9 cellular contexts compared by ENCODE assay signal in genomic region chr1:18101508-18101907, GRCh38. TPM values are rescaled to one million over a fixed set of nuclear protein-coding genes. Genes with fewer than 3 reads are reported as not detected.
"Had no signal": no experiment of that assay in that cellular context is flagged by ENCODE, and none has a peak within 500 bp of the region (broad histone marks: within the 10 kb centered on the region; RNA-seq: fewer than 3 reads in every experiment).

No MANE protein-coding gene starts in this region.

- H3K4me3 Mint-ChIP-seq: IgD-negative memory B cell had no signal

- H3K36me3 Mint-ChIP-seq: IgD-negative memory B cell had no signal

- H3K4me1 Mint-ChIP-seq: IgD-negative memory B cell had no signal

- H3K27ac ChIP-seq: HL-60 had no signal

- H3K27ac Mint-ChIP-seq: IgD-negative memory B cell had no signal

- DNase-seq: IMR-90, KBM-7, KG1 had no signal

- ATAC-seq: HepG2, K562 had no signal

- H3K9me3 Mint-ChIP-seq: IgD-negative memory B cell had no signal

- H3K4me3 ChIP-seq: K562 had no signal

RNA-seq across cellular contexts. Expression of gene IGSF21, which starts 6.1 kb away (rescaled TPM):
- total RNA-seq: HepG2, HT-29, HT1080, IMR-90, K562 had no signal
